ENCODE assay signal across 1 cellular context in genomic region chr3:15339786-15340215, GRCh38.
TF ChIP-seq lines count a peak whose summit lies in the region.

No MANE protein-coding gene starts in this region.

TF ChIP-seq in K562, 482 proteins besides CTCF, POLR2A, EP300 and RAD21 (continued from another document and continues in another):
- TF ChIP-seq HDGF (IDR thresholded peaks at IDR 0.05) (0 out of 2 replicates have a peak, but pooled peaks have one; percentile 58), KAT8 (IDR thresholded peaks at IDR 0.05; ENCODE audit: low read depth) (no peak), TRIM25 (IDR thresholded peaks at IDR 0.05; ENCODE audit: borderline replicate concordance) (no peak), NFRKB (IDR thresholded peaks at IDR 0.05; ENCODE audit: low read depth) (no peak), MEF2A (IDR thresholded peaks at IDR 0.05; ENCODE audit: control insufficient read depth, low read depth, low read length) (no peak), LEF1 (IDR thresholded peaks at IDR 0.05) (peak; percentile 61; the same call in 1 of the 2 replicates), E2F6 (IDR thresholded peaks at IDR 0.05; ENCODE audit: borderline replicate concordance in 1 of 2, extremely low read depth in 1 of 2, insufficient read depth in 1 of 2, insufficient read length in 1 of 2, low read depth in 1 of 2, low read length in 1 of 2, poor library complexity in 1 of 2, severe bottlenecking in 1 of 2) (no peak), ZNF76 (CRISPR knock-in tag; IDR thresholded peaks at IDR 0.05; ENCODE audit: borderline replicate concordance) (no peak), ZNF408 (CRISPR knock-in tag; IDR thresholded peaks at IDR 0.05; ENCODE audit: low read depth) (no peak), PHF21A (IDR thresholded peaks at IDR 0.05; ENCODE audit: borderline replicate concordance, low read depth) (no peak), XRCC3 (IDR thresholded peaks at IDR 0.05) (no peak), BRF2 (IDR thresholded peaks at IDR 0.05; ENCODE audit: borderline replicate concordance, insufficient read depth, insufficient read length) (no peak), ZNF561 (CRISPR knock-in tag; conservative IDR thresholded peaks at IDR 0.05) (no peak), CHAMP1 (IDR thresholded peaks at IDR 0.05) (no peak), CREB3 (tag; conservative IDR thresholded peaks at IDR 0.05; ENCODE audit: low read depth) (no peak), CBX8 (IDR thresholded peaks at IDR 0.05; ENCODE audit: borderline replicate concordance, extremely low read depth, low read depth, low read length, poor library complexity, severe bottlenecking) (no peak), PREB (CRISPR knock-in tag; IDR thresholded peaks at IDR 0.05) (no peak), FOXP1 (CRISPR knock-in tag; IDR thresholded peaks at IDR 0.05) (no peak), CEBPG (CRISPR knock-in tag; IDR thresholded peaks at IDR 0.05) (no peak), CEBPG (tag; conservative IDR thresholded peaks at IDR 0.05 in 1 of 2, IDR thresholded peaks at IDR 0.05 in 1 of 2) (no peak), NFIX (CRISPR knock-in tag; IDR thresholded peaks at IDR 0.05; ENCODE audit: low read depth) (no peak), CBFA2T2 (conservative IDR thresholded peaks at IDR 0.05) (no peak), ZNF23 (CRISPR knock-in tag; IDR thresholded peaks at IDR 0.05) (no peak), RBBP5 (IDR thresholded peaks at IDR 0.05; ENCODE audit: borderline replicate concordance, insufficient read depth, low read length, poor library complexity, severe bottlenecking) (no peak), ARID1B (IDR thresholded peaks at IDR 0.05) (peak; percentile 88), E2F1 (CRISPR knock-in tag; IDR thresholded peaks at IDR 0.05) (no peak), ZNF592 (IDR thresholded peaks at IDR 0.05) (no peak), ZNF668 (CRISPR knock-in tag; IDR thresholded peaks at IDR 0.05) (no peak), THRAP3 (IDR thresholded peaks at IDR 0.05; ENCODE audit: borderline replicate concordance) (no peak), SMC3 (conservative IDR thresholded peaks at IDR 0.05; ENCODE audit: insufficient read depth, low read depth, low read length) (no peak), MIER1 (IDR thresholded peaks at IDR 0.05; ENCODE audit: low read depth) (no peak), ZBTB17 (CRISPR knock-in tag; IDR thresholded peaks at IDR 0.05) (no peak), ZNF324 (CRISPR knock-in tag; IDR thresholded peaks at IDR 0.05) (no peak), ILF3 (IDR thresholded peaks at IDR 0.05; ENCODE audit: borderline replicate concordance) (no peak), ZNF444 (CRISPR knock-in tag; IDR thresholded peaks at IDR 0.05) (no peak), TARDBP (IDR thresholded peaks at IDR 0.05) (no peak), HOMEZ (CRISPR knock-in tag; IDR thresholded peaks at IDR 0.05) (no peak), NR2F6 (CRISPR knock-in tag; IDR thresholded peaks at IDR 0.05) (no peak), DPF2 (IDR thresholded peaks at IDR 0.05) (peak; percentile 96), IRF9 (tag; IDR thresholded peaks at IDR 0.05) (no peak), DEAF1 (CRISPR knock-in tag; IDR thresholded peaks at IDR 0.05) (no peak), DMBX1 (CRISPR knock-in tag; IDR thresholded peaks at IDR 0.05; ENCODE audit: borderline replicate concordance) (no peak), ZNF274 (IDR thresholded peaks at IDR 0.05; ENCODE audit: borderline replicate concordance, low read depth, low read length) (no peak), E2F5 (CRISPR knock-in tag; IDR thresholded peaks at IDR 0.05) (no peak), C11orf30 (IDR thresholded peaks at IDR 0.05; ENCODE audit: low read depth) (peak; percentile 80), ZNF133 (CRISPR knock-in tag; IDR thresholded peaks at IDR 0.05) (no peak), HDAC8 (tag; IDR thresholded peaks at IDR 0.05) (no peak), PYGO2 (tag; IDR thresholded peaks at IDR 0.05) (no peak)
